18 cellular contexts compared by ENCODE assay signal in the genomic region with DNA sequence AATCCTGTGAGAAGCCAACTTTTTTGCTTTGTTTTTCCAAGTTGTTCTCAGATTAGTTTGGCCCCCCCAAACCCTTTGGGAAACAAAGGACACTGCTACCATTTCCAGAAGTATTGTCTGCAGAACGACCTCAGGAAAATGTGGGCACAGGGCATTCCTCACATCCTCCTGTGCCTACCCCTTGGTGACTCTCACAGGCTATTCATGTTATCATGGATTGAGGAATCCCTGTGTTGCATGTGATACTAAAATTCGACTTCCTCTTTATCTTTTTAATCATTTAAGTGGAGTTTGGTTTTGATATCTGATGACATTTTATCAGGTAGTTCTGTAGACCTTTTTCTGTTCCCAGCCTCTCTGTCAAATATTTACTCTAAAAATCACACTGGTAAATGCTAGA.
DNase-seq lines count a peak whose midpoint lies in the region; ATAC-seq, FAIRE-seq and TF ChIP-seq lines count a peak whose summit lies in the region.
"Had no signal": no experiment of that assay in that cellular context is flagged by ENCODE, and none has a peak within 500 bp of the region (broad histone marks: within the 10 kb centered on the region; RNA-seq: fewer than 3 reads in every experiment).

No MANE protein-coding gene starts in this region.

- H3K9me2 ChIP-seq in SK-N-SH = no peaks in the 10 kb centered on the region

- POLR2A ChIA-PET in SK-N-SH (lab: Yijun Ruan, JAX) = no interaction called here
- POLR2A ChIA-PET in endothelial cell of umbilical vein (lab: Charles Lee) = no interaction called here

- no peaks in the 10 kb centered on the region for H3K79me2 ChIP-seq in SK-N-SH (ENCODE audit: insufficient read depth)
- H3K79me2 ChIP-seq in endothelial cell of umbilical vein (ENCODE audit: control insufficient read depth, insufficient read depth, low read length) = no peaks in the 10 kb centered on the region

- no peaks in the 10 kb centered on the region for H3K9me3 ChIP-seq in SK-N-SH
- no peaks in the 10 kb centered on the region for H3K9me3 ChIP-seq in endothelial cell of umbilical vein (replicated peaks; ENCODE audit: control insufficient read depth, insufficient read depth, low read length)
- H3K9me3 ChIP-seq: BLaER1, HAP-1 had no signal

- BruUV-seq in endothelial cell of umbilical vein (replicated peaks; lab: Mats Ljungman, UMichigan) = no TSS peak

- CTCF ChIA-PET in SK-N-SH (lab: Yijun Ruan, JAX) = interaction anchor here (1.0 kb wide), 1 partner anchor 67 kb away, joined by 3 read pairs; no protein-coding TSS in a partner anchor
- CTCF ChIA-PET in endothelial cell of umbilical vein (lab: Charles Lee) = interaction anchor here (0.8 to 1.4 kb wide), 2 partner anchors 10 to 412 kb away, joined by 3 read pairs; no protein-coding TSS in a partner anchor

- H3K9me3 Mint-ChIP-seq in nephron = no peaks in the 10 kb centered on the region
- H3K9me3 Mint-ChIP-seq in activated T-cell treated with anti-CD3 and anti-CD28 coated beads, Interleukin-2, amount 50 U/mL, for 72 hours = no peaks in the 10 kb centered on the region
- H3K9me3 Mint-ChIP-seq: CD8-positive, alpha-beta T cell; IgD-negative memory B cell had no signal

- H3K4me1 Mint-ChIP-seq in nephron = peaks cover 9% of the 10 kb centered on the region
- H3K4me1 Mint-ChIP-seq in activated T-cell treated with anti-CD3 and anti-CD28 coated beads, Interleukin-2, amount 50 U/mL, for 72 hours (ENCODE audit: low read depth) = peaks cover 36% of the 10 kb centered on the region
- H3K4me1 Mint-ChIP-seq: CD14-positive monocyte had no signal

- peak; percentile 28 for FAIRE-seq in endothelial cell of umbilical vein (lab: Jason Lieb, UNC)

- H3F3A ChIP-seq in SK-N-SH (replicated peaks; ENCODE audit: insufficient read depth) = no peaks in the 10 kb centered on the region

- peak overlapping the region in 2 of 3 experiments; percentile 11 to 49 for H3K27ac Mint-ChIP-seq in nephron
- no peak overlapping the region for H3K27ac Mint-ChIP-seq in activated T-cell treated with anti-CD3 and anti-CD28 coated beads, Interleukin-2, amount 50 U/mL, for 72 hours
- H3K27ac Mint-ChIP-seq: CD8-positive, alpha-beta T cell; IgD-negative memory B cell had no signal

- H2AFZ ChIP-seq in SK-N-SH (ENCODE audit: low read depth) = peak overlapping the region; percentile 27; the same call in 1 of the 2 replicates
- no peak overlapping the region for H2AFZ ChIP-seq in endothelial cell of umbilical vein (ENCODE audit: low read depth, low read length)

- no peaks in the 10 kb centered on the region for H4K20me1 ChIP-seq in SK-N-SH (ENCODE audit: insufficient read depth)
- no peaks in the 10 kb centered on the region for H4K20me1 ChIP-seq in endothelial cell of umbilical vein (replicated peaks; ENCODE audit: control insufficient read depth, extremely low read depth, insufficient read depth, low read length)
- H4K20me1 ChIP-seq: BLaER1 had no signal

- ATAC-seq in SK-N-SH treated with all-trans-retinoic acid at 6 μM for 48 hours (no peak), HG02623 (IDR thresholded peaks at IDR 0.05; ENCODE audit: unreplicated experiment) (no peak), HG02884 (IDR thresholded peaks at IDR 0.05; ENCODE audit: unreplicated experiment) (no peak)
- no peak for ATAC-seq in activated T-cell treated with anti-CD3 and anti-CD28 coated beads, Interleukin-2, amount 50 U/mL, for 72 hours (replicated peaks in 1 of 2)
- ATAC-seq: CD8-positive, alpha-beta T cell had no signal

- no peak overlapping the region for H3K4me2 ChIP-seq in SK-N-SH
- H3K4me2 ChIP-seq in endothelial cell of umbilical vein (ENCODE audit: insufficient read depth, low read length) = no peak overlapping the region
- H3K4me2 ChIP-seq: BLaER1 had no signal

- dilution Hi-C loops in endothelial cell of umbilical vein (cut with MboI; ENCODE audit: extremely low pct_ligation_motif_present, low sequenced_read_pairs) = no loop called here

- H3K4me1 ChIP-seq in SK-N-SH (ENCODE audit: control insufficient read depth in 1 of 2, insufficient read depth in 2 of 2, low read depth in 1 of 2, low read length in 1 of 2) (peaks cover 0 to 3% of the 10 kb centered on the region in 2 experiments; a peak in 2 of 4 replicates), endothelial cell of umbilical vein (ENCODE audit: control insufficient read depth, extremely low read depth, insufficient read depth, low read length) (peaks cover 3% of the 10 kb centered on the region)
- H3K4me1 ChIP-seq: BLaER1, HAP-1 had no signal

- H3K4me3 Mint-ChIP-seq in nephron = no peak overlapping the region
- no peak overlapping the region for H3K4me3 Mint-ChIP-seq in activated T-cell treated with anti-CD3 and anti-CD28 coated beads, Interleukin-2, amount 50 U/mL, for 72 hours
- H3K4me3 Mint-ChIP-seq: CD14-positive monocyte; CD8-positive, alpha-beta T cell; IgD-negative memory B cell had no signal

- H3K9ac ChIP-seq in SK-N-SH (no peak overlapping the region), endothelial cell of umbilical vein (replicated peaks; ENCODE audit: extremely low read depth, insufficient read depth, low read length) (no peak overlapping the region)
- H3K9ac ChIP-seq: BLaER1 had no signal

- no peaks in the 10 kb centered on the region for H3K36me3 Mint-ChIP-seq in nephron (ENCODE audit: low read depth)
- H3K36me3 Mint-ChIP-seq in activated T-cell treated with anti-CD3 and anti-CD28 coated beads, Interleukin-2, amount 50 U/mL, for 72 hours (ENCODE audit: insufficient read depth in 2 of 2) = peaks cover 0 to 1% of the 10 kb centered on the region in 2 donors
- H3K36me3 Mint-ChIP-seq: CD14-positive monocyte; CD8-positive, alpha-beta T cell; IgD-negative memory B cell had no signal

- TF ChIP-seq EP300 in SK-N-SH (IDR thresholded peaks at IDR 0.05; ENCODE audit: borderline replicate concordance in 1 of 2, low read depth in 1 of 2, low read length in 1 of 2) = no peak

- 51% methylated on average over 2 of the region's 2 CpGs for WGBS in SK-N-SH (ENCODE audit: low lambda C conversion rate)

- intact Hi-C loops in endothelial cell of umbilical vein (cut with micrococcal nuclease) = no loop called here

- peaks cover 4% of the 10 kb centered on the region for H3K27me3 Mint-ChIP-seq in nephron (ENCODE audit: low read depth)
- H3K27me3 Mint-ChIP-seq in activated T-cell treated with anti-CD3 and anti-CD28 coated beads, Interleukin-2, amount 50 U/mL, for 72 hours (ENCODE audit: low read depth) = peaks cover 65% of the 10 kb centered on the region

- no peak for TF ChIP-seq RAD21 in SK-N-SH (IDR thresholded peaks at IDR 0.05; ENCODE audit: low read length)

- H3K27me3 ChIP-seq in SK-N-SH (ENCODE audit: insufficient read depth) = no peaks in the 10 kb centered on the region
- no peaks in the 10 kb centered on the region for H3K27me3 ChIP-seq in endothelial cell of umbilical vein (ENCODE audit: control insufficient read depth in 2 of 2, insufficient read depth in 2 of 2, low read length in 2 of 2)
- H3K27me3 ChIP-seq: BLaER1 had no signal

- H3K36me3 ChIP-seq in SK-N-SH (replicated peaks in 1 of 2; ENCODE audit: control insufficient read depth in 1 of 2, insufficient read depth in 2 of 2, low read length in 1 of 2) (peaks cover 0 to 2% of the 10 kb centered on the region in 2 experiments), endothelial cell of umbilical vein (ENCODE audit: control insufficient read depth in 2 of 2, extremely low read depth in 1 of 2, insufficient read depth in 2 of 2, low read length in 2 of 2) (no peaks in the 10 kb centered on the region)
- H3K36me3 ChIP-seq: BLaER1, HAP-1 had no signal

- TF ChIP-seq CTCF in SK-N-SH (IDR thresholded peaks at IDR 0.05) (no peak), VCaP (conservative IDR thresholded peaks at IDR 0.05) (no peak), endothelial cell of umbilical vein (IDR thresholded peaks at IDR 0.05; ENCODE audit: extremely low read depth in 1 of 2, insufficient read depth in 1 of 2, low read depth in 1 of 2, low read length in 2 of 2) (no peak), nephron (IDR thresholded peaks at IDR 0.05; ENCODE audit: unreplicated experiment in 3 of 3) (no peak)

- DNase-seq in SK-N-SH (no peak), endothelial cell of umbilical vein (ENCODE audit: low read depth, low spot score) (peak; percentile 32)
- DNase-seq in activated T-cell treated with anti-CD3 and anti-CD28 coated beads, Interleukin-2, amount 50 U/mL, for 72 hours = no peak
- DNase-seq: 8988T; Calu3; CD8-positive, alpha-beta T cell; DMS79 treated with DMSO at 0.1 percent for 48 hours; GF-D8 had no signal

- H3K27ac ChIP-seq in SK-N-SH (ENCODE audit: low read depth in 2 of 2, low read length in 1 of 2) (no peak overlapping the region), VCaP (peak overlapping the region; percentile 58), endothelial cell of umbilical vein (ENCODE audit: insufficient read depth, low read depth, low read length) (no peak overlapping the region)
- H3K27ac ChIP-seq: BLaER1, HL-60 had no signal

- no peaks in the 10 kb centered on the region for H3K9me1 ChIP-seq in endothelial cell of umbilical vein (replicated peaks; ENCODE audit: control insufficient read depth, extremely low read depth, insufficient read depth, low read length)

- TF ChIP-seq POLR2A in endothelial cell of umbilical vein (IDR thresholded peaks at IDR 0.05; ENCODE audit: low read depth, low read length) = no peak

- no peak overlapping the region for H3K4me3 ChIP-seq in SK-N-SH (ENCODE audit: low read depth in 2 of 2, low read length in 1 of 2)
- H3K4me3 ChIP-seq in endothelial cell of umbilical vein (replicated peaks in 1 of 3; ENCODE audit: insufficient read depth in 1 of 3, low read depth in 1 of 3, low read length in 3 of 3) = no peak overlapping the region
- H3K4me3 ChIP-seq: BLaER1, HAP-1 had no signal

TF ChIP-seq in SK-N-SH, 30 proteins besides CTCF, POLR2A, EP300 and RAD21 (continues in another document):
- TF ChIP-seq FOXJ3 (CRISPR knock-in tag; IDR thresholded peaks at IDR 0.05) (no peak), TAF1 (IDR thresholded peaks at IDR 0.05; ENCODE audit: borderline replicate concordance, low read depth, low read length) (no peak), RXRA (IDR thresholded peaks at IDR 0.05; ENCODE audit: borderline replicate concordance, low read depth) (no peak), NRF1 (IDR thresholded peaks at IDR 0.05; ENCODE audit: low read depth, low read length) (no peak)

TF ChIP-seq in SK-N-SH treated with all-trans-retinoic acid at 6 μM for 48 hours, 23 proteins besides CTCF, POLR2A, EP300 and RAD21 (continues in another document):
- TF ChIP-seq RARB (CRISPR knock-in tag; IDR thresholded peaks at IDR 0.05) = no peak
- TF ChIP-seq GLIS3 (CRISPR knock-in tag; IDR thresholded peaks at IDR 0.05) = no peak

TF ChIP-seq in endothelial cell of umbilical vein, 7 proteins besides CTCF, POLR2A, EP300 and RAD21:
- no peak for TF ChIP-seq POLR2AphosphoS5 (IDR thresholded peaks at IDR 0.05; ENCODE audit: insufficient read depth, low read depth, low read length)
